ENCODE assay signal across 22 cellular contexts in genomic region chr10:47241946-47242900, GRCh38. TPM values are rescaled to one million over a fixed set of nuclear protein-coding genes. Genes with fewer than 3 reads are reported as not detected.
"Had no signal": no experiment of that assay in that cellular context is flagged by ENCODE, and none has a peak within 500 bp of the region (broad histone marks: within the 10 kb centered on the region; RNA-seq: fewer than 3 reads in every experiment).

No MANE protein-coding gene starts in this region.

- H3K4me1 ChIP-seq: uterus had no signal

- H3K27me3 Mint-ChIP-seq: natural killer cell treated with Interleukin-12 subunit alpha and Interleukin-12 subunit beta and Interleukin-15 and Interleukin-18, amount 100 ng/mL, for 72 hours had no signal

- ATAC-seq: left colon; lower lobe of right lung; natural killer cell treated with Interleukin-12 subunit alpha and Interleukin-12 subunit beta and Interleukin-15 and Interleukin-18, amount 100 ng/mL, for 72 hours had no signal

- H3K27me3 ChIP-seq: tibial artery, uterus had no signal

- H3K36me3 Mint-ChIP-seq: mesothelial cell of epicardium; natural killer cell treated with Interleukin-12 subunit alpha and Interleukin-12 subunit beta and Interleukin-15 and Interleukin-18, amount 100 ng/mL, for 72 hours had no signal

- H3K27ac Mint-ChIP-seq: activated naive CD4-positive, alpha-beta T cell treated with anti-CD3 and anti-CD28 coated beads for 36 hours; activated T-helper 2 cell treated with anti-CD3 and anti-CD28 coated beads, Interferon-gamma antibody, Interleukin-2, Interleukin-4, amounts not matched to agents 10 μg/mL and 5 μg/mL and 100 μg/mL, durations not matched to agents 14 hours and 24 hours and 36 hours; mesothelial cell of epicardium; natural killer cell treated with Interleukin-12 subunit alpha and Interleukin-12 subunit beta and Interleukin-15 and Interleukin-18, amount 100 ng/mL, for 72 hours; T-helper 2 cell treated with Interferon-gamma antibody and Interleukin-4, amounts not matched to agents 5 μg/mL and 100 μg/mL, for 36 hours had no signal

- H3K9me3 Mint-ChIP-seq: activated naive CD4-positive, alpha-beta T cell treated with anti-CD3 and anti-CD28 coated beads for 36 hours; activated T-helper 2 cell treated with anti-CD3 and anti-CD28 coated beads, Interferon-gamma antibody, Interleukin-2, Interleukin-4, amounts not matched to agents 10 μg/mL and 5 μg/mL and 100 μg/mL, durations not matched to agents 14 hours and 24 hours and 36 hours; mesothelial cell of epicardium; natural killer cell treated with Interleukin-12 subunit alpha and Interleukin-12 subunit beta and Interleukin-15 and Interleukin-18, amount 100 ng/mL, for 72 hours; T-helper 2 cell treated with Interferon-gamma antibody and Interleukin-4, amounts not matched to agents 5 μg/mL and 100 μg/mL, for 36 hours had no signal

- H3K36me3 ChIP-seq: lower lobe of right lung, tibial artery, uterus had no signal

- H3K4me3 ChIP-seq: lower lobe of right lung, tibial artery, uterus had no signal

- H3K27ac ChIP-seq: lower lobe of right lung, uterus had no signal

- H3K4me3 Mint-ChIP-seq: activated naive CD4-positive, alpha-beta T cell treated with anti-CD3 and anti-CD28 coated beads for 36 hours; mesothelial cell of epicardium; natural killer cell treated with Interleukin-12 subunit alpha and Interleukin-12 subunit beta and Interleukin-15 and Interleukin-18, amount 100 ng/mL, for 72 hours; T-helper 2 cell treated with Interferon-gamma antibody and Interleukin-4, amounts not matched to agents 5 μg/mL and 100 μg/mL, for 36 hours had no signal

- H3K9me3 ChIP-seq: lower lobe of right lung, uterus had no signal

- DNase-seq: activated CD4-positive, alpha-beta T cell treated with anti-CD3 and anti-CD28 coated beads, Interleukin-2, amount 50 U/mL, for 4 hours; activated naive CD4-positive, alpha-beta T cell treated with anti-CD3 and anti-CD28 coated beads for 36 hours; activated T-cell treated with anti-CD3 and anti-CD28 coated beads, Interleukin-2, amount 50 U/mL, for 1 hour; aorta; erythroblast; foreskin melanocyte; glutamatergic neuron; hippocampal formation; left colon; lower lobe of right lung; nucleus accumbens; retina; stimulated activated CD4-positive, alpha-beta T cell treated with anti-CD3 and anti-CD28 coated beads, Interleukin-1b, Interleukin-23, amount 100 ng/mL, for 48 hours; stimulated activated naive CD4-positive, alpha-beta T cell treated with Interleukin-2 at 50 U/mL for 16 hours; substantia nigra; tibial artery; uterus had no signal

RNA-seq across cellular contexts. Expression of gene GDF10, which starts 57.8 kb away (rescaled TPM):
- total RNA-seq: dermis microvascular lymphatic vessel endothelial cell; natural killer cell treated with Interleukin-12 subunit alpha and Interleukin-12 subunit beta and Interleukin-15 and Interleukin-18, amount 100 ng/mL, for 72 hours had no signal
